Comparison of ENCODE assay signal across 12 cellular contexts in the genomic region with DNA sequence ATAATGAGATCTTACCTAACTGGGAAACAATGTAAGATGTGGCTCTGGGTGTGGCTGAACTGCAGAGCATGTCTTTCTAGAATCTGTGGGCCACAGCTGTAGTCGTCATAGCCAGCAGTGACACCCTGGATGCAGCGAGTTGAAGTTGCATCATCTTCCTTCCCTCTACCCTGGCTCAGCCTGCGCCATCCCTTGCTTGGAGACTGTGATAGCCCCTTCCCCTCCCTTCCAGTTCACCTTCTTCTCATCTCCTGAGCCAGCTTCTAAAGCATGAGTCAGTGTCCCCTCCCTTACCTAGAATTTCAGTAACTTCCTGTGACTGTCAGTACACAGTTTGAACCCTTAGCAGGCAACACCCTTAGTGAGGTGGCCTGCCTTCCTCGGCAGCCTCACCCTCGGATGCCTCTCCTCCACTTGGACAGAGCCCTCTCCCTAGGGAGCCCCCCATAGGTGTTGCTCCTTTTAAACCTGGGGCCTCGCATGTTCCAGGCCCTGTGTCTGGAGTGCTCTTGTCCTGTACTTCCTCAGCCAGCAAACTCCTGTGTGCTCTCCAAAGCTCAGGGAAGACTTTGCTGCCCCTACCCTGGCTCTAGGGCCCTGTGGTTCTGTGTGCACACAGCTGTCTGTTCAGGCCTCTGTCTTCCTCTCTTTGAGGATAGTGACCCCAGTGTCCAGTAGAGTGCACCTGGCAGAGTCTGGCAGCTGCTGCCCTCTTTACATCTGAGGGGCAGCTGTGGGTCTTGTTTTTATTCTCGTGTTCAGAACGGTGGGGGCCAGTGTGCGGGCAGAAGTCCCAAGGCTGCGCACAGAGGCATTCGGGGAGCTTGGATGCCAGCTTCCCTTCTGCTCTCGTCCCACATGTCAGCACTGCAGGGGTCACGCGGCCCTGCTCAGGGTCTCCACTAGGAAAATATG. TPM values are rescaled to one million over a fixed set of nuclear protein-coding genes. Genes with fewer than 3 reads are reported as not detected.
DNase-seq lines count a peak whose midpoint lies in the region; ATAC-seq and TF ChIP-seq lines count a peak whose summit lies in the region.
"Had no signal": no experiment of that assay in that cellular context is flagged by ENCODE, and none has a peak within 500 bp of the region (broad histone marks: within the 10 kb centered on the region; RNA-seq: fewer than 3 reads in every experiment).

No MANE protein-coding gene starts in this region.

- H3K4me1 Mint-ChIP-seq in CD14-positive monocyte (peaks cover 22% of the 10 kb centered on the region), IgD-negative memory B cell (peaks cover 0 to 3% (median 0%) of the 10 kb centered on the region in 3 donors)

- H3K9me3 Mint-ChIP-seq in CD14-positive monocyte = no peaks in the 10 kb centered on the region
- no peaks in the 10 kb centered on the region for H3K9me3 Mint-ChIP-seq in IgD-negative memory B cell
- H3K9me3 Mint-ChIP-seq: HFFc6, naive B cell had no signal

- H3K36me3 ChIP-seq in mucosa of descending colon (ENCODE audit: low read depth) = peaks cover 13% of the 10 kb centered on the region

- ATAC-seq in mucosa of descending colon = peak; percentile 83

- H3K4me1 ChIP-seq in mucosa of descending colon (ENCODE audit: low read depth) = no peaks in the 10 kb centered on the region

- H3K9me3 ChIP-seq in mucosa of descending colon = no peaks in the 10 kb centered on the region

- no peak overlapping the region for H3K4me3 Mint-ChIP-seq in CD14-positive monocyte
- H3K4me3 Mint-ChIP-seq in IgD-negative memory B cell = no peak overlapping the region
- H3K4me3 Mint-ChIP-seq: HFFc6, naive B cell had no signal

- TF ChIP-seq CTCF in CD14-positive monocyte (IDR thresholded peaks at IDR 0.05) = no peak
- no peak for TF ChIP-seq CTCF in mucosa of descending colon (IDR thresholded peaks at IDR 0.05)

- H3K27ac Mint-ChIP-seq in CD14-positive monocyte (peak overlapping the region; percentile 72 to 92 (median 87)), IgD-negative memory B cell (peak overlapping the region in 2 of 3 donors; percentile 60 to 61)
- H3K27ac Mint-ChIP-seq: HFFc6 had no signal

- H3K4me3 ChIP-seq in mucosa of descending colon = no peak overlapping the region

- H3K27me3 Mint-ChIP-seq in CD14-positive monocyte (ENCODE audit: low read depth in 3 of 3) = no peaks in the 10 kb centered on the region
- H3K27me3 Mint-ChIP-seq in IgD-negative memory B cell = no peaks in the 10 kb centered on the region
- H3K27me3 Mint-ChIP-seq: naive B cell had no signal

- DNase-seq in CD14-positive monocyte (ENCODE audit: low spot score) = peak; percentile 64
- DNase-seq in activated naive CD4-positive, alpha-beta T cell treated with anti-CD3 and anti-CD28 coated beads, Interleukin-2, amount 50 U/mL, for 16 hours = peak; percentile 22
- peak in 1 of 3 donors; percentile 33 for DNase-seq in mucosa of descending colon
- no peak for DNase-seq in DMS53 (lab: John Stamatoyannopoulos, UW)
- no peak for DNase-seq in NCI-H446 treated with DMSO at 0.1 percent for 48 hours (lab: John Stamatoyannopoulos, UW)
- DNase-seq in NCI-H1048 (lab: John Stamatoyannopoulos, UW) = no peak
- DNase-seq in NCI-H146 treated with DMSO at 0.1 percent for 48 hours (lab: John Stamatoyannopoulos, UW; ENCODE audit: unreplicated experiment) = no peak
- DNase-seq: brain microvascular endothelial cell, HFFc6, naive B cell, NCI-H748 treated with DMSO at 0.1 percent for 48 hours had no signal

- intact Hi-C loops in CD14-positive monocyte (cut with micrococcal nuclease) (loop anchor here in 1 of 2 donors (5.0 kb wide), 1 partner anchor 38 kb away; no protein-coding TSS in a partner anchor), mucosa of descending colon (cut with DNase I, micrococcal nuclease) (no loop called here)

- H3K36me3 Mint-ChIP-seq in CD14-positive monocyte (peaks cover 87 to 88% of the 10 kb centered on the region in 2 donors), IgD-negative memory B cell (peaks cover 2% of the 10 kb centered on the region)

RNA-seq across cellular contexts. Expression of a gene that starts 43.7 kb away (rescaled TPM):
- polyA plus RNA-seq in CD14-positive monocyte (1 to 10 TPM; 2.0 to 2.6 TPM), IgD-negative memory B cell (4.7 TPM)
- total RNA-seq in mucosa of descending colon = 10 to 100 TPM; 22.2 to 32.7 (median 27.6) TPM

Comparison
In these comparisons a context has a peak if more than half of its experiments do, and no peak if none do; other contexts are left out.
1. DNase-seq: peak in CD14-positive monocyte (single experiment) and activated naive CD4-positive, alpha-beta T cell treated with anti-CD3 and anti-CD28 coated beads, Interleukin-2, amount 50 U/mL, for 16 hours (single experiment); none in DMS53 (single experiment), NCI-H446 treated with DMSO at 0.1 percent for 48 hours (single experiment), NCI-H1048 (single experiment) and NCI-H146 treated with DMSO at 0.1 percent for 48 hours (single experiment).